ENCODE assay signal across 1 cellular context in the genomic region with DNA sequence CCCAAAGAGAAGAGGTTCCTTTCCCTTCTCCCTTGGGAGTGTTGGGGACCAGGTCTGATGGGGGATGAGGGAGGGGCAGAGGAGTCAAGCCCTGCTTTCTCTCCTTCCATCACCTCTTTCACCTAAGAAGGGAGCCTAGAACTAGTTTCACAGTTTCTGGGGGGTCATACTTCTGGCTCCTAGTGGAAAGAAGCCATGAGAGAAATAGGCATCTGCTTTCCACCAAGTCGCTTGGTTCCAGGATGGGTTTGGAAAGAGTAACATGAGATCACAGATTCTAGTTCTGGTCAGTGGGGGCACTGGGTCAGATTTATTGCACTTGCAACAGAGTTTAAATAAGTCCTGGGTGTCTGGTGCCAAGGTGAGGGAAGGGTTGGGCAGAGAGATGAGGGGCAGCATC.
TF ChIP-seq lines count a peak whose summit lies in the region.

No MANE protein-coding gene starts in this region.

TF ChIP-seq in K562, 482 proteins besides CTCF, POLR2A, EP300 and RAD21:
- TF ChIP-seq CBX1 (IDR thresholded peaks at IDR 0.05; ENCODE audit: low read depth) (no peak), SUPT5H (IDR thresholded peaks at IDR 0.05) (0 out of 2 replicates have a peak, but pooled peaks have one; percentile 10)
